Comparison of ENCODE assay signal across 6 cellular contexts in the genomic region with DNA sequence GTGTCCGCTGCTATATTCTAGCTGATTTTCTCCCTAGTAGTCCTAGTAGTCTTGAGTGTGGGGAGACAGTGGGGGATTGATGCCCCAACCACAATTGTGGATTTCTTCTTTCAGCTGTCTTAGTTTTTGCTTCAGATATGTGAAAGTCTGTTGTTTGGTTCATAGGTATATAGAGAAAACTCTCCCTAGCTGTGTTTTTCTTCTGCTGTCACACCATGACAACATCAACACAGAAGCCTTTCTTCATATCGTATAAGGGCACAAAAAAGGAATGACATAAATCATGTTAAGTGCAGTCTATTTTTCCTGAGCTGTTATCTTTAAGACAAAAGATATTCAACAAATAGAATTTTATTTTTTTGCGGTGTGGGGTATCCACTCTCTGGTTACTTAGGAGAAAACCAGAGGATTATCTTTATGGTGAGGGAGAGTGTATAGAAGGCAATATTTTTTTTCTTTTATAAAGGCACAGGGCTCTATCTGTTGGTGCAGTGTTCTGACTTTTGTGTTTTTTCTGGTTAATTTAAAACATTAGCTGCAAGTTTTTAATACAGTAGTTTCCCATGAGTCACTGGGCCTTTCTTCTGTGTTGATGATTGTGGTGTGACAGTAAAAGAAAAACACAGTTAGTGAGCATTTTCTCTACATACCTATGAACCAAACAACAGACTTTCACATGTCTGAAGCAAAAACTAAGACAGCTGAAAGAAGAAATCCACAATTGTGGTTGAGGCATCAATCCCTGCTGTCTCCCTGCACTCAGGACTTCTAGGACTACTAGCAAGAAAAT.
DNase-seq lines count a peak whose midpoint lies in the region; ATAC-seq and TF ChIP-seq lines count a peak whose summit lies in the region.
"Not testable (repeated sequence)": the region's sequence is repeated elsewhere in the genome, so short reads cannot be mapped to it uniquely, and the experiment has no call there.

No MANE protein-coding gene starts in this region.

- intact Hi-C loops in activated CD8-positive, alpha-beta T cell treated with anti-CD3 and anti-CD28 coated beads for 36 hours (cut with micrococcal nuclease); naive thymus-derived CD4-positive, alpha-beta T cell (cut with micrococcal nuclease): not testable (repeated sequence)

- not testable (repeated sequence) for H3K9me3 ChIP-seq in CD4-positive, CD25-positive, alpha-beta regulatory T cell (ENCODE audit: control insufficient read depth in 2 of 2, low read length in 2 of 2); T-helper 17 cell (ENCODE audit: control insufficient read depth, low read length, poor library complexity, severe bottlenecking); naive thymus-derived CD4-positive, alpha-beta T cell (ENCODE audit: control insufficient read depth in 2 of 3, low read length in 3 of 3)

- not testable (repeated sequence) for H3K36me3 ChIP-seq in CD4-positive, CD25-positive, alpha-beta regulatory T cell (ENCODE audit: control insufficient read depth, insufficient read depth, low read length); naive thymus-derived CD4-positive, alpha-beta T cell (ENCODE audit: control insufficient read depth in 2 of 3, insufficient read depth in 3 of 3, low read length in 3 of 3)

- not testable (repeated sequence) for H3K36me3 Mint-ChIP-seq in CD4-positive, CD25-positive, alpha-beta regulatory T cell; T-helper 17 cell (ENCODE audit: low read depth); activated CD8-positive, alpha-beta T cell treated with anti-CD3 and anti-CD28 coated beads for 36 hours (ENCODE audit: low read depth); activated T-helper 17 cell treated with anti-CD3 and anti-CD28 coated beads, Interleukin-2, amount 50 U/mL, for 72 hours (ENCODE audit: low read depth); naive thymus-derived CD4-positive, alpha-beta T cell

- H3K4me1 Mint-ChIP-seq in CD4-positive, CD25-positive, alpha-beta regulatory T cell; T-helper 17 cell; activated CD8-positive, alpha-beta T cell treated with anti-CD3 and anti-CD28 coated beads for 36 hours (ENCODE audit: low read depth); activated T-helper 17 cell treated with anti-CD3 and anti-CD28 coated beads, Interleukin-2, amount 50 U/mL, for 72 hours; naive thymus-derived CD4-positive, alpha-beta T cell: not testable (repeated sequence)

- H3K9me3 Mint-ChIP-seq in CD4-positive, CD25-positive, alpha-beta regulatory T cell; activated CD8-positive, alpha-beta T cell treated with anti-CD3 and anti-CD28 coated beads for 36 hours; activated T-helper 17 cell treated with anti-CD3 and anti-CD28 coated beads, Interleukin-2, amount 50 U/mL, for 72 hours; naive thymus-derived CD4-positive, alpha-beta T cell: not testable (repeated sequence)

- not testable (repeated sequence) for H3K4me1 ChIP-seq in CD4-positive, CD25-positive, alpha-beta regulatory T cell (ENCODE audit: control insufficient read depth, insufficient read depth, low read length, poor library complexity, severe bottlenecking); naive thymus-derived CD4-positive, alpha-beta T cell (ENCODE audit: control insufficient read depth in 2 of 2, insufficient read depth in 2 of 2, low read length in 2 of 2)

- H3K27me3 Mint-ChIP-seq in CD4-positive, CD25-positive, alpha-beta regulatory T cell; T-helper 17 cell; activated CD8-positive, alpha-beta T cell treated with anti-CD3 and anti-CD28 coated beads for 36 hours; activated T-helper 17 cell treated with anti-CD3 and anti-CD28 coated beads, Interleukin-2, amount 50 U/mL, for 72 hours; naive thymus-derived CD4-positive, alpha-beta T cell: not testable (repeated sequence)

- H3K27ac ChIP-seq in CD4-positive, CD25-positive, alpha-beta regulatory T cell (ENCODE audit: insufficient read depth, low read length, poor library complexity, severe bottlenecking); naive thymus-derived CD4-positive, alpha-beta T cell (ENCODE audit: low read depth, low read length): not testable (repeated sequence)

- H3K4me3 ChIP-seq in CD4-positive, CD25-positive, alpha-beta regulatory T cell (ENCODE audit: low read depth, low read length); naive thymus-derived CD4-positive, alpha-beta T cell (ENCODE audit: low read length): not testable (repeated sequence)

- peak; percentile 37 to 48 for ATAC-seq in CD4-positive, CD25-positive, alpha-beta regulatory T cell (ENCODE audit: low read depth in 2 of 2)
- ATAC-seq in T-helper 17 cell = peak; percentile 36
- ATAC-seq in activated CD4-positive, CD25-positive, alpha-beta regulatory T cell treated with anti-CD3 and anti-CD28 coated beads, Interleukin-2, amount 50 U/mL, for 24 hours = peak; percentile 44 to 55
- ATAC-seq in activated CD8-positive, alpha-beta T cell treated with anti-CD3 and anti-CD28 coated beads for 36 hours = peak; percentile 11
- ATAC-seq in activated T-helper 17 cell treated with anti-CD3 and anti-CD28 coated beads, Interleukin-2, amount 50 U/mL, for 72 hours (replicated peaks) = peak; percentile 46
- peak; percentile 52 for ATAC-seq in naive thymus-derived CD4-positive, alpha-beta T cell

- POLR2A ChIA-PET in activated CD8-positive, alpha-beta T cell treated with anti-CD3 and anti-CD28 coated beads for 36 hours (lab: Charles Lee); naive thymus-derived CD4-positive, alpha-beta T cell (lab: Charles Lee): not testable (repeated sequence)

- not testable (repeated sequence) for H3K27ac Mint-ChIP-seq in CD4-positive, CD25-positive, alpha-beta regulatory T cell; T-helper 17 cell; activated CD8-positive, alpha-beta T cell treated with anti-CD3 and anti-CD28 coated beads for 36 hours; activated T-helper 17 cell treated with anti-CD3 and anti-CD28 coated beads, Interleukin-2, amount 50 U/mL, for 72 hours; naive thymus-derived CD4-positive, alpha-beta T cell

- DNase-seq in CD4-positive, CD25-positive, alpha-beta regulatory T cell; T-helper 17 cell; activated CD8-positive, alpha-beta T cell treated with anti-CD3 and anti-CD28 coated beads for 36 hours; naive thymus-derived CD4-positive, alpha-beta T cell: not testable (repeated sequence)

- TF ChIP-seq CTCF in activated CD8-positive, alpha-beta T cell treated with anti-CD3 and anti-CD28 coated beads for 36 hours (IDR thresholded peaks at IDR 0.05) = not testable (repeated sequence)

- H3K27me3 ChIP-seq in CD4-positive, CD25-positive, alpha-beta regulatory T cell (ENCODE audit: control insufficient read depth, insufficient read depth, low read length); naive thymus-derived CD4-positive, alpha-beta T cell (ENCODE audit: control insufficient read depth in 2 of 2, insufficient read depth in 2 of 2, low read length in 2 of 2): not testable (repeated sequence)

- H3K4me3 Mint-ChIP-seq in CD4-positive, CD25-positive, alpha-beta regulatory T cell; T-helper 17 cell; activated CD8-positive, alpha-beta T cell treated with anti-CD3 and anti-CD28 coated beads for 36 hours; activated T-helper 17 cell treated with anti-CD3 and anti-CD28 coated beads, Interleukin-2, amount 50 U/mL, for 72 hours; naive thymus-derived CD4-positive, alpha-beta T cell: not testable (repeated sequence)

- CTCF ChIA-PET in activated CD8-positive, alpha-beta T cell treated with anti-CD3 and anti-CD28 coated beads for 36 hours (lab: Charles Lee); naive thymus-derived CD4-positive, alpha-beta T cell (lab: Charles Lee): not testable (repeated sequence)
